1 cellular context compared by ENCODE assay signal in the genomic region with DNA sequence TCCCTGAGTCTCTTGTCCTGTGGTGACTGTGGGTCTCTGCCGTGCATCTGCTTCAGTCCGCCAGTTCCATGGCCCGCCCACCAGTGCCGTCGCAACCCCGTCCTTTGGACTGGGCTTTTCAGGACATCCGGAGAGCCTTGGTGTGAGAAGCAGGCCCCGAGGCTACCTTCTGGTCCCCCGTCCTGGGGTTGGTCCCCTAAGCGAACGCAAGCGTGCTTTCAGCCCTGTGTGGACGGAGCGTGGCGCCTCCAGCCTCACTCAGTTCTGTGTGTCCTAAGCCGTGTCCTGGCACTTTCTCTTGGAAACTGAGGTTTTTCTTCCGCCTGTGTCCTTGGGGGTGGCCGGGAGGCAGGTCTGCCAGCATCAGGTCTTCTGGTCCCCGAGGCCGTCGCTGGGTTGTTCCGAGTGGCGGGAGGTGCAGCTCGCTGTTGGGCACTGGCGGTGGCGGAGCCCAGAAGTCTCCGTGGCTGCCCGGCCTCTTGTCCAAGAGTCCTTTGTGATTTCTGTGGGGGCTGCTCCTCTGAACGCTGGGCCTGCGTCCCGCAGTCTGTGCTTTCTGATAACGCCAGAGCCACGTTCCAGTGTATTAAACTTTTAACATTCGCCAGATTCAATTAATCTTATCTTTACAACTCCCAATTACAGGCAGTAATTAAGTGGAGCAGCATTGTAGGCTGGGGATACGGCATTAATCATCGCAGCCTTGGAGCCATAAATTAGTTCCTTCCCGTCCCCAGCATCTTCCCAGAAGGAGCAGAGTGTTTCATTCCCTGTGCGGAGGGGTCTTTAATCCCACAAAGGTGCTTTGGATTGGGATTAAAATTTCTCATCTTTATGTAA.
TF ChIP-seq lines count a peak whose summit lies in the region.

No MANE protein-coding gene starts in this region.

TF ChIP-seq in HepG2, 621 proteins besides CTCF, POLR2A, EP300 and RAD21 (continued from another document):
- TF ChIP-seq, protein P1, sequence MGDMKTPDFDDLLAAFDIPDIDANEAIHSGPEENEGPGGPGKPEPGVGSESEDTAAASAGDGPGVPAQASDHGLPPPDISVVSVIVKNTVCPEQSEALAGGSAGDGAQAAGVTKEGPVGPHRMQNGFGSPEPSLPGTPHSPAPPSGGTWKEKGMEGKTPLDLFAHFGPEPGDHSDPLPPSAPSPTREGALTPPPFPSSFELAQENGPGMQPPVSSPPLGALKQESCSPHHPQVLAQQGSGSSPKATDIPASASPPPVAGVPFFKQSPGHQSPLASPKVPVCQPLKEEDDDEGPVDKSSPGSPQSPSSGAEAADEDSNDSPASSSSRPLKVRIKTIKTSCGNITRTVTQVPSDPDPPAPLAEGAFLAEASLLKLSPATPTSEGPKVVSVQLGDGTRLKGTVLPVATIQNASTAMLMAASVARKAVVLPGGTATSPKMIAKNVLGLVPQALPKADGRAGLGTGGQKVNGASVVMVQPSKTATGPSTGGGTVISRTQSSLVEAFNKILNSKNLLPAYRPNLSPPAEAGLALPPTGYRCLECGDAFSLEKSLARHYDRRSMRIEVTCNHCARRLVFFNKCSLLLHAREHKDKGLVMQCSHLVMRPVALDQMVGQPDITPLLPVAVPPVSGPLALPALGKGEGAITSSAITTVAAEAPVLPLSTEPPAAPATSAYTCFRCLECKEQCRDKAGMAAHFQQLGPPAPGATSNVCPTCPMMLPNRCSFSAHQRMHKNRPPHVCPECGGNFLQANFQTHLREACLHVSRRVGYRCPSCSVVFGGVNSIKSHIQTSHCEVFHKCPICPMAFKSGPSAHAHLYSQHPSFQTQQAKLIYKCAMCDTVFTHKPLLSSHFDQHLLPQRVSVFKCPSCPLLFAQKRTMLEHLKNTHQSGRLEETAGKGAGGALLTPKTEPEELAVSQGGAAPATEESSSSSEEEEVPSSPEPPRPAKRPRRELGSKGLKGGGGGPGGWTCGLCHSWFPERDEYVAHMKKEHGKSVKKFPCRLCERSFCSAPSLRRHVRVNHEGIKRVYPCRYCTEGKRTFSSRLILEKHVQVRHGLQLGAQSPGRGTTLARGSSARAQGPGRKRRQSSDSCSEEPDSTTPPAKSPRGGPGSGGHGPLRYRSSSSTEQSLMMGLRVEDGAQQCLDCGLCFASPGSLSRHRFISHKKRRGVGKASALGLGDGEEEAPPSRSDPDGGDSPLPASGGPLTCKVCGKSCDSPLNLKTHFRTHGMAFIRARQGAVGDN (CRISPR knock-in tag; IDR thresholded peaks at IDR 0.05): peak; percentile 53
